19 cellular contexts compared by ENCODE assay signal in genomic region chr9:137158625-137159024, GRCh38. TPM values are rescaled to one million over a fixed set of nuclear protein-coding genes. Genes with fewer than 3 reads are reported as not detected.
"Had no signal": no experiment of that assay in that cellular context is flagged by ENCODE, and none has a peak within 500 bp of the region (broad histone marks: within the 10 kb centered on the region; RNA-seq: fewer than 3 reads in every experiment).

No MANE protein-coding gene starts in this region.

- DNase-seq: activated CD4-positive, CD25-positive, alpha-beta regulatory T cell treated with anti-CD3 and anti-CD28 coated beads, Interleukin-2, amount 50 U/mL, for 72 hours; activated naive CD4-positive, alpha-beta T cell treated with anti-CD3 and anti-CD28 coated beads, Interleukin-2, amount 10 ng/mL, durations not matched to agents 7 days and 5 days; activated T-cell treated with anti-CD3 and anti-CD28 coated beads, Interleukin-2, amount 50 U/mL, for 1 hour; effector memory CD4-positive, alpha-beta T cell; foreskin keratinocyte; glutamatergic neuron; hypothalamus; kidney; left lung; mammary epithelial cell; stimulated activated CD4-positive, alpha-beta T cell treated with anti-CD3 and anti-CD28 coated beads, Interleukin-1b, Interleukin-23, amount 100 ng/mL, for 48 hours; stomach; testis; upper lobe of right lung had no signal

- ATAC-seq: foreskin keratinocyte, left lung, upper lobe of right lung had no signal

- FAIRE-seq: kidney had no signal

- H3K4me3 Mint-ChIP-seq: activated naive CD4-positive, alpha-beta T cell treated with anti-CD3 and anti-CD28 coated beads, Interleukin-2, amount 10 ng/mL, durations not matched to agents 7 days and 5 days; neural crest cell had no signal

- H3K36me3 ChIP-seq: ascending aorta, breast epithelium, left lung, stomach, upper lobe of right lung had no signal

- H3K4me1 ChIP-seq: foreskin keratinocyte had no signal

- H3K4me3 ChIP-seq: ascending aorta, breast epithelium, left lung, stomach, testis, upper lobe of right lung had no signal

- H3K9me3 Mint-ChIP-seq: activated naive CD4-positive, alpha-beta T cell treated with anti-CD3 and anti-CD28 coated beads, Interleukin-2, amount 10 ng/mL, durations not matched to agents 7 days and 5 days; activated T-helper 2 cell treated with anti-CD3 and anti-CD28 coated beads, Interferon-gamma antibody, Interleukin-2, Interleukin-4, amounts not matched to agents 10 μg/mL and 5 μg/mL and 100 μg/mL, durations not matched to agents 14 hours and 24 hours and 36 hours; neural crest cell had no signal

- H3K27ac Mint-ChIP-seq: activated naive CD4-positive, alpha-beta T cell treated with anti-CD3 and anti-CD28 coated beads, Interleukin-2, amount 10 ng/mL, durations not matched to agents 7 days and 5 days; activated T-helper 2 cell treated with anti-CD3 and anti-CD28 coated beads, Interferon-gamma antibody, Interleukin-2, Interleukin-4, amounts not matched to agents 10 μg/mL and 5 μg/mL and 100 μg/mL, durations not matched to agents 14 hours and 24 hours and 36 hours had no signal

- H3K36me3 Mint-ChIP-seq: activated naive CD4-positive, alpha-beta T cell treated with anti-CD3 and anti-CD28 coated beads, Interleukin-2, amount 10 ng/mL, durations not matched to agents 7 days and 5 days had no signal

- H3K27ac ChIP-seq: ascending aorta, breast epithelium, foreskin keratinocyte, left lung, stomach, testis, upper lobe of right lung had no signal

- H3K27me3 ChIP-seq: testis had no signal

- H3K9me3 ChIP-seq: ascending aorta, breast epithelium, left lung, stomach, testis, upper lobe of right lung had no signal

RNA-seq across cellular contexts. Expression of gene LRRC26, which starts 11.2 kb away (rescaled TPM):
- total RNA-seq: ascending aorta, foreskin keratinocyte, osteocyte, upper lobe of right lung had no signal
- polyA plus RNA-seq: foreskin keratinocyte, mammary epithelial cell had no signal

RNA-seq across cellular contexts. Expression of gene TMEM210, which starts 13.2 kb away (rescaled TPM):
- total RNA-seq: activated T-helper 2 cell treated with anti-CD3 and anti-CD28 coated beads, Interferon-gamma antibody, Interleukin-2, Interleukin-4, amounts not matched to agents 10 μg/mL and 5 μg/mL and 100 μg/mL, durations not matched to agents 14 hours and 24 hours and 36 hours; ascending aorta; breast epithelium; foreskin keratinocyte; kidney; left lung; mammary epithelial cell; neural crest cell; osteocyte; stomach; upper lobe of right lung had no signal
- polyA plus RNA-seq: foreskin keratinocyte, mammary epithelial cell, stomach had no signal

RNA-seq across cellular contexts. Expression of gene GRIN1, which starts 19.7 kb away (rescaled TPM):
- total RNA-seq: ascending aorta, osteocyte had no signal
